In the genomic region with DNA sequence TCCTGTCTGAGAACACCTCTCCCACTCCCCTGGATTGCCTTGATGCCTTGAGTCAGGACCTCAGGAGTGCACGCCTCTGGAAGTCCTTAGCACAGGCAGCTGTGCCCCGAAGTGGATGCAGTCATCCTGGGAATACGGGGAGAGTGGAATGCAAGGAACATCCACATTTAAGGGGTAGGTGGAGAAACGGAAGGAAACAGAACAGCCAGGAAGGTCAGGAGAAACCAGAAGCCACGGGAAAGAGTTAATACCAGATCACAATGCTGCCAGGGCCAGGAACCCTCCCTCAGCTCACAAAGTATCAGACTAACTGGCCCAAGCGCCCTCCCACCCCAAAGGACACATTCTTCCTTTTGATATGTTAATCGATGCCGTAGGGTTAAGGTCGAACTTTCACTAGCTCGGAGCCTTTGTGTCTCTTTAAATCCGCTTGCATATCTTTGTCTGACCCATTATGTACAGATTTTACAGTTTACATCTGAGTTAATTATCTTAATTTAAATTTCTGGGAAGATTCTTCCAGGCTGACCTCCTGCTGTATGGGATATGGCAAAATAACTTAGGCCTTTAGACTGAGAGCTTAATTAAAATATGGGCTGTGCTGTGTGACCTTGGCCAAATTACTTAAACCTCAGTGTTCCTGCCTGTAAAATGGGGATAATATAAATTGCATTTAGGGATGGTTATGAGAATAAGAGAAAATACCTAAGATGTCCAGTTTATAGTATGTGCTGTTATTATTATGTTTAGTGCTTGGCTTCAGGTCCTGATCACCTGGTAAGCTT, we compare ENCODE assay signal across 18 cellular contexts. TPM values are rescaled to one million over a fixed set of nuclear protein-coding genes. Genes with fewer than 3 reads are reported as not detected.
DNase-seq lines count a peak whose midpoint lies in the region; ATAC-seq, FAIRE-seq and TF ChIP-seq lines count a peak whose summit lies in the region.
"Had no signal": no experiment of that assay in that cellular context is flagged by ENCODE, and none has a peak within 500 bp of the region (broad histone marks: within the 10 kb centered on the region; RNA-seq: fewer than 3 reads in every experiment).

No MANE protein-coding gene starts in this region.

- peak overlapping the region; percentile 80 for H3K14ac ChIP-seq in H9 (ENCODE audit: insufficient read depth, low read length)

- peak overlapping the region; percentile 6 to 13; a peak in 3 of 5 replicates for H3K4me3 Mint-ChIP-seq in H9
- no peak overlapping the region for H3K4me3 Mint-ChIP-seq in astrocyte (ENCODE audit: unreplicated experiment)
- H3K4me3 Mint-ChIP-seq: B cell had no signal

- peak overlapping the region; percentile 18 for H4K5ac ChIP-seq in H9 (ENCODE audit: insufficient read length, low read depth, low read length)

- H4K91ac ChIP-seq in H9 (ENCODE audit: insufficient read length, low read depth, low read length) = no peak overlapping the region

- peak overlapping the region; percentile 3 for H3T11ph ChIP-seq in H9 (ENCODE audit: low read length)

- H3K4me1 ChIP-seq in BLaER1 = peaks cover 84% of the 10 kb centered on the region
- H3K4me1 ChIP-seq in H9 (ENCODE audit: insufficient read depth, low read length) = peaks cover 17% of the 10 kb centered on the region; the same call in 1 of the 2 replicates
- H3K4me1 ChIP-seq in astrocyte (ENCODE audit: insufficient read depth, low read length) = peaks cover 29% of the 10 kb centered on the region
- peaks cover 45% of the 10 kb centered on the region for H3K4me1 ChIP-seq in HepG2 (ENCODE audit: insufficient read depth, low read length)

- no peaks in the 10 kb centered on the region; a peak in 1 of 7 replicates for H3K36me3 Mint-ChIP-seq in H9 (ENCODE audit: insufficient read depth in 1 of 3, low read depth in 3 of 3)
- no peaks in the 10 kb centered on the region for H3K36me3 Mint-ChIP-seq in astrocyte (ENCODE audit: low read depth, unreplicated experiment)

- POLR2A ChIA-PET in HepG2 (lab: Yijun Ruan, JAX) = no interaction called here

- H3K4me3 ChIP-seq in BLaER1 = no peak overlapping the region
- H3K4me3 ChIP-seq in astrocyte (ENCODE audit: insufficient read depth, low read depth, low read length) = no peak overlapping the region
- H3K4me3 ChIP-seq in HepG2 (replicated peaks in 1 of 3; ENCODE audit: insufficient read depth in 1 of 3, low read depth in 2 of 3, low read length in 3 of 3) = no peak overlapping the region
- H3K4me3 ChIP-seq: hepatocyte, SK-N-MC had no signal

- FAIRE-seq in astrocyte (lab: Jason Lieb, UNC) = no peak
- no peak for FAIRE-seq in HepG2 (lab: Jason Lieb, UNC)

- H3K4me2 ChIP-seq in BLaER1 = peak overlapping the region; percentile 11
- peak overlapping the region; percentile 70 for H3K4me2 ChIP-seq in H9 (ENCODE audit: insufficient read depth, insufficient read length, low read length)
- H3K4me2 ChIP-seq in astrocyte (ENCODE audit: low read length) = peak overlapping the region; percentile 65
- peak overlapping the region; percentile 37 for H3K4me2 ChIP-seq in HepG2 (ENCODE audit: low read depth, low read length)
- H3K4me2 ChIP-seq: hepatocyte, KMS-11 had no signal

- H2BK20ac ChIP-seq in H9 (ENCODE audit: low read depth, low read length, poor library complexity, severe bottlenecking) = no peak overlapping the region

- H3K27ac Mint-ChIP-seq in H9 (peak overlapping the region; percentile 97 to 99 (median 98)), astrocyte (ENCODE audit: unreplicated experiment) (peak overlapping the region; percentile 75)

- H3K79me2 ChIP-seq in H9 (ENCODE audit: insufficient read depth, low read length) (no peaks in the 10 kb centered on the region), astrocyte (ENCODE audit: insufficient read depth, low read length) (no peaks in the 10 kb centered on the region), HepG2 (ENCODE audit: insufficient read depth, low read length) (no peaks in the 10 kb centered on the region)
- H3K79me2 ChIP-seq: hepatocyte had no signal

- WGBS in H9 (ENCODE audit: extremely low coverage, insufficient read length, low lambda C conversion rate) = no CpG with 5 or more reads among the region's 11 CpGs
- WGBS in HepG2 (ENCODE audit: low lambda C conversion rate) = 7% methylated on average over 11 of the region's 11 CpGs

- H2AK5ac ChIP-seq in H9 (ENCODE audit: insufficient read length, low read length) = peak overlapping the region; percentile 83

- peak overlapping the region; percentile 63 for H4K8ac ChIP-seq in H9 (replicated peaks; ENCODE audit: insufficient read length, low read depth, low read length)

- H3K4me1 Mint-ChIP-seq in H9 = peaks cover 51 to 52% of the 10 kb centered on the region in 2 experiments
- peaks cover 34% of the 10 kb centered on the region for H3K4me1 Mint-ChIP-seq in astrocyte (ENCODE audit: low read depth, unreplicated experiment)

- H3K9me3 ChIP-seq in BLaER1 (no peaks in the 10 kb centered on the region), H9 (ENCODE audit: control insufficient read depth, low read depth, low read length) (no peaks in the 10 kb centered on the region), astrocyte (ENCODE audit: insufficient read depth, low read depth, low read length) (peaks cover 2% of the 10 kb centered on the region), HepG2 (ENCODE audit: low read length) (no peaks in the 10 kb centered on the region)

- CTCF ChIA-PET in HepG2 (lab: Yijun Ruan, JAX; ENCODE audit: low intra/inter-chr PET ratio, low total read pairs) = no interaction called here

- no peak overlapping the region for H3K4ac ChIP-seq in H9 (ENCODE audit: low read depth, low read length)

- H3K18ac ChIP-seq in H9 (ENCODE audit: insufficient read length, low read depth, low read length) = peak overlapping the region; percentile 76

- H2BK15ac ChIP-seq in H9 (ENCODE audit: low read depth, low read length) = no peak overlapping the region

- ATAC-seq in HepG2 = peak; percentile 83
- ATAC-seq in SK-N-SH treated with all-trans-retinoic acid at 6 μM for 48 hours = no peak
- ATAC-seq: activated naive CD4-positive, alpha-beta T cell treated with anti-CD3 and anti-CD28 coated beads, Interleukin-2, amount 50 U/mL, for 72 hours; esophagus mucosa had no signal

- H3K27ac ChIP-seq in BLaER1 = peak overlapping the region; percentile 56
- H3K27ac ChIP-seq in H9 (ENCODE audit: insufficient read length, low read depth, low read length) = peak overlapping the region; percentile 96
- H3K27ac ChIP-seq in astrocyte (ENCODE audit: low read depth, low read length) = no peak overlapping the region
- no peak overlapping the region for H3K27ac ChIP-seq in HepG2 (ENCODE audit: extremely low read length, insufficient read depth, low read length)
- H3K27ac ChIP-seq: hepatocyte, KMS-11, SK-N-MC had no signal

- in situ Hi-C loops in HepG2 (cut with HindIII; ENCODE audit: extremely low pct_ligation_motif_present, low pct_unique_long_range_greater_than_20kb) = no loop called here

- H2BK120ac ChIP-seq in H9 (ENCODE audit: low read depth, low read length, poor library complexity, severe bottlenecking) = no peak overlapping the region

- peaks cover 3% of the 10 kb centered on the region for H3K23me2 ChIP-seq in H9 (ENCODE audit: insufficient read length, low read depth, low read length, poor library complexity, severe bottlenecking)

- H4K20me1 ChIP-seq in BLaER1 = no peaks in the 10 kb centered on the region
- no peaks in the 10 kb centered on the region for H4K20me1 ChIP-seq in H9 (ENCODE audit: control insufficient read depth, insufficient read depth, insufficient read length)
- no peaks in the 10 kb centered on the region for H4K20me1 ChIP-seq in astrocyte (ENCODE audit: insufficient read depth, low read length)
- H4K20me1 ChIP-seq in HepG2 (ENCODE audit: insufficient read depth, low read length) = no peaks in the 10 kb centered on the region

- H2BK5ac ChIP-seq in H9 (ENCODE audit: insufficient read length, low read length) = no peak overlapping the region

- peak overlapping the region; percentile 71 for H2BK12ac ChIP-seq in H9 (ENCODE audit: insufficient read length, low read depth, low read length)

- H3K9ac ChIP-seq in BLaER1 (no peak overlapping the region; the same call in 1 of the 2 replicates), H9 (ENCODE audit: extremely low read depth, insufficient read length, low read length) (peak overlapping the region; percentile 39), astrocyte (ENCODE audit: low read length) (peak overlapping the region; percentile 38), HepG2 (ENCODE audit: insufficient read depth, low read depth, low read length) (no peak overlapping the region)
- H3K9ac ChIP-seq: KMS-11 had no signal

- TF ChIP-seq EP300 in HepG2 (IDR thresholded peaks at IDR 0.05; ENCODE audit: low read depth in 2 of 2, low read length in 2 of 2) (no peak), HepG2 (CRISPR knock-in tag; IDR thresholded peaks at IDR 0.05; ENCODE audit: borderline replicate concordance) (no peak)

- intact Hi-C loops in HepG2 (cut with micrococcal nuclease; ENCODE audit: unreplicated experiment) = loop anchor here (2.0 kb wide), 1 partner anchor 25 kb away; a partner anchor contains a TSS

- no peak for TF ChIP-seq RAD21 in HepG2 (CRISPR knock-in tag; IDR thresholded peaks at IDR 0.05)

- BruUV-seq in HepG2 (replicated peaks; lab: Mats Ljungman, UMichigan) = no TSS peak

- TF ChIP-seq CTCF in H9 (conservative IDR thresholded peaks at IDR 0.05) = no peak; the same call in 2 of the 3 replicates
- no peak for TF ChIP-seq CTCF in astrocyte (IDR thresholded peaks at IDR 0.05; ENCODE audit: insufficient read depth, low read depth, low read length)
- TF ChIP-seq CTCF in HepG2 (CRISPR knock-in tag; IDR thresholded peaks at IDR 0.05) = no peak

- H3K9me3 Mint-ChIP-seq in H9 (no peaks in the 10 kb centered on the region), astrocyte (ENCODE audit: unreplicated experiment) (no peaks in the 10 kb centered on the region)

- H3K79me1 ChIP-seq in H9 (ENCODE audit: insufficient read depth, low read depth, low read length, poor library complexity, severe bottlenecking) = no peaks in the 10 kb centered on the region

- H3K56ac ChIP-seq in H9 (ENCODE audit: insufficient read length, low read depth, low read length) = no peak overlapping the region

- H3K27me3 ChIP-seq in BLaER1 = no peaks in the 10 kb centered on the region
- H3K27me3 ChIP-seq in H9 (ENCODE audit: insufficient read depth, low read length) = no peaks in the 10 kb centered on the region
- no peaks in the 10 kb centered on the region for H3K27me3 ChIP-seq in astrocyte (ENCODE audit: insufficient read depth, low read length)
- H3K27me3 ChIP-seq in HepG2 (ENCODE audit: control insufficient read depth in 1 of 2, insufficient read depth in 2 of 2, low read length in 2 of 2) = no peaks in the 10 kb centered on the region
- H3K27me3 ChIP-seq: hepatocyte had no signal

- H3K36me3 ChIP-seq in BLaER1 (peaks cover 25% of the 10 kb centered on the region), astrocyte (ENCODE audit: insufficient read depth, low read length) (no peaks in the 10 kb centered on the region), HepG2 (replicated peaks in 1 of 2; ENCODE audit: control insufficient read depth in 1 of 2, insufficient read depth in 2 of 2, low read length in 2 of 2) (no peaks in the 10 kb centered on the region)

- H2AFZ ChIP-seq in H9 (ENCODE audit: low read length) (no peak overlapping the region), astrocyte (ENCODE audit: low read depth, low read length) (peak overlapping the region; percentile 65), HepG2 (ENCODE audit: low read length) (peak overlapping the region; percentile 46)
- H2AFZ ChIP-seq: hepatocyte had no signal

- TF ChIP-seq POLR2A in HepG2 (IDR thresholded peaks at IDR 0.05; ENCODE audit: insufficient read depth in 1 of 2, low read depth in 2 of 2, low read length in 2 of 2) = no peak

- H3K23ac ChIP-seq in H9 (ENCODE audit: insufficient read length, low read depth, low read length) = no peak overlapping the region

- DNase-seq in H9 (peak; percentile 93), astrocyte (ENCODE audit: low read depth) (peak; percentile 11), HepG2 (ENCODE audit: low spot score) (peak; percentile 84), NCI-H2171 treated with DMSO at 0.1 percent for 48 hours (lab: John Stamatoyannopoulos, UW) (no peak), SIG-M5 (lab: John Stamatoyannopoulos, UW) (no peak), DMS53 (lab: John Stamatoyannopoulos, UW) (no peak)
- DNase-seq: cerebellar nuclear complex; GDM1; NCI-H1930; stimulated activated CD4-positive, alpha-beta T cell treated with anti-CD3 and anti-CD28 coated beads, Interleukin-4, amount 100 ng/mL, for 4 hours had no signal

- H3K27me3 Mint-ChIP-seq in H9 (ENCODE audit: low read depth) (peaks cover 1% of the 10 kb centered on the region), astrocyte (ENCODE audit: low read depth, unreplicated experiment) (peaks cover 3% of the 10 kb centered on the region)
- H3K27me3 Mint-ChIP-seq: B cell had no signal

RNA-seq across cellular contexts. Expression of a gene that starts 24.0 kb away (rescaled TPM):
- total RNA-seq in H9 (2021) = 24.2 and 25.3 TPM in 2 replicates
- total RNA-seq in astrocyte = 64.8 and 69.9 TPM in 2 replicates
- 6.9 and 7.2 TPM in 2 replicates for total RNA-seq in HepG2 (2016; rRNA removed; fragmentation: Illumina TruSeq; extraction: Trizol)
- 5.4 and 6.8 TPM in 2 replicates for total RNA-seq in HepG2 (2016; cell fraction: cytosol; rRNA removed; fragmentation: Illumina TruSeq; extraction: Trizol; ENCODE audit: low read depth)
- 5.6 and 7.6 TPM in 2 replicates for total RNA-seq in HepG2 (2016; cell fraction: insoluble cytoplasmic fraction; rRNA removed; fragmentation: Illumina TruSeq; extraction: Trizol)
- total RNA-seq in HepG2 (2016; cell fraction: membrane; rRNA removed; fragmentation: Illumina TruSeq; extraction: Trizol) = 10.7 and 11.7 TPM in 2 replicates
- 5.0 and 7.6 TPM in 2 replicates for total RNA-seq in HepG2 (2016; cell fraction: nucleus; rRNA removed; fragmentation: Illumina TruSeq; extraction: Trizol)
- polyA plus RNA-seq in HepG2 (2011; rRNA removed) = 4.3 and 4.4 TPM in 2 replicates
- 5.0 and 6.3 TPM in 2 replicates for polyA plus RNA-seq in HepG2 (2011; cell fraction: cytosol; rRNA removed)
- polyA plus RNA-seq in HepG2 (2011; cell fraction: nucleus; rRNA removed) = 6.2 and 6.3 TPM in 2 replicates
- polyA plus RNA-seq in HepG2 (2012) = 2.0 and 3.5 TPM in 2 replicates
- polyA plus RNA-seq in HepG2 (2016; cell fraction: cytosol; fragmentation: Illumina TruSeq; extraction: Trizol; ENCODE audit: low read depth) = 7.8 and 8.6 TPM in 2 replicates
- polyA plus RNA-seq in HepG2 (2016; cell fraction: insoluble cytoplasmic fraction; fragmentation: Illumina TruSeq; extraction: Trizol; ENCODE audit: low read depth) = 7.6 and 10.9 TPM in 2 replicates
- 12.5 and 13.8 TPM in 2 replicates for polyA plus RNA-seq in HepG2 (2016; cell fraction: membrane; fragmentation: Illumina TruSeq; extraction: Trizol; ENCODE audit: low read depth)
- polyA plus RNA-seq in HepG2 (2016; cell fraction: nucleus; fragmentation: Illumina TruSeq; extraction: Trizol; ENCODE audit: insufficient read depth, low read depth) = 8.1 and 9.8 TPM in 2 replicates
- 8.0 and 57.0 TPM in 2 replicates for polyA minus RNA-seq in HepG2 (2011; rRNA and poly(A)+ RNA removed; ENCODE audit: low replicate concordance)
- 4.1 and 4.9 TPM in 2 replicates for polyA minus RNA-seq in HepG2 (2011; cell fraction: cytosol; rRNA and poly(A)+ RNA removed)
- 5.1 and 6.7 TPM in 2 replicates for polyA minus RNA-seq in HepG2 (2011; cell fraction: nucleus; rRNA and poly(A)+ RNA removed)

RNA-seq across cellular contexts. Expression of a gene that starts 44.3 kb away (rescaled TPM):
- total RNA-seq in H9 (2021) (71.1 and 74.2 TPM in 2 replicates), astrocyte (41.2 and 43.1 TPM in 2 replicates), HepG2 (2016; rRNA removed; fragmentation: Illumina TruSeq; extraction: Trizol) (27.9 and 37.3 TPM in 2 replicates)
- total RNA-seq in HepG2 (2016; cell fraction: cytosol; rRNA removed; fragmentation: Illumina TruSeq; extraction: Trizol; ENCODE audit: low read depth) = 9.2 and 10.9 TPM in 2 replicates
- 31.5 and 38.1 TPM in 2 replicates for total RNA-seq in HepG2 (2016; cell fraction: insoluble cytoplasmic fraction; rRNA removed; fragmentation: Illumina TruSeq; extraction: Trizol)
- 20.7 and 21.2 TPM in 2 replicates for total RNA-seq in HepG2 (2016; cell fraction: membrane; rRNA removed; fragmentation: Illumina TruSeq; extraction: Trizol)
- 28.5 and 31.3 TPM in 2 replicates for total RNA-seq in HepG2 (2016; cell fraction: nucleus; rRNA removed; fragmentation: Illumina TruSeq; extraction: Trizol)
- 28.6 and 37.8 TPM in 2 replicates for polyA plus RNA-seq in HepG2 (2011; rRNA removed)
- polyA plus RNA-seq in HepG2 (2011; cell fraction: cytosol; rRNA removed) = 24.4 and 28.7 TPM in 2 replicates
- 39.5 and 39.6 TPM in 2 replicates for polyA plus RNA-seq in HepG2 (2011; cell fraction: nucleus; rRNA removed)
- 24.1 and 34.6 TPM in 2 replicates for polyA plus RNA-seq in HepG2 (2012)
- polyA plus RNA-seq in HepG2 (2016; cell fraction: cytosol; fragmentation: Illumina TruSeq; extraction: Trizol; ENCODE audit: low read depth) = 9.5 and 10.5 TPM in 2 replicates
- 43.8 and 51.7 TPM in 2 replicates for polyA plus RNA-seq in HepG2 (2016; cell fraction: insoluble cytoplasmic fraction; fragmentation: Illumina TruSeq; extraction: Trizol; ENCODE audit: low read depth)
- polyA plus RNA-seq in HepG2 (2016; cell fraction: membrane; fragmentation: Illumina TruSeq; extraction: Trizol; ENCODE audit: low read depth) = 12.7 and 15.1 TPM in 2 replicates
- 49.1 and 56.8 TPM in 2 replicates for polyA plus RNA-seq in HepG2 (2016; cell fraction: nucleus; fragmentation: Illumina TruSeq; extraction: Trizol; ENCODE audit: insufficient read depth, low read depth)
- polyA minus RNA-seq in HepG2 (2011; rRNA and poly(A)+ RNA removed; ENCODE audit: low replicate concordance) = 40.9 and 54.5 TPM in 2 replicates
- polyA minus RNA-seq in HepG2 (2011; cell fraction: cytosol; rRNA and poly(A)+ RNA removed) = 22.2 and 22.5 TPM in 2 replicates
- polyA minus RNA-seq in HepG2 (2011; cell fraction: nucleus; rRNA and poly(A)+ RNA removed) = 41.7 and 47.5 TPM in 2 replicates

RNA-seq across cellular contexts. Expression of a gene that starts 44.7 kb away (rescaled TPM):
- total RNA-seq in H9 (2021) (28.9 and 29.9 TPM in 2 replicates), astrocyte (27.1 and 28.9 TPM in 2 replicates), HepG2 (2016; rRNA removed; fragmentation: Illumina TruSeq; extraction: Trizol) (41.1 and 56.3 TPM in 2 replicates)
- total RNA-seq in HepG2 (2016; cell fraction: cytosol; rRNA removed; fragmentation: Illumina TruSeq; extraction: Trizol; ENCODE audit: low read depth) = 4.6 and 5.0 TPM in 2 replicates
- total RNA-seq in HepG2 (2016; cell fraction: insoluble cytoplasmic fraction; rRNA removed; fragmentation: Illumina TruSeq; extraction: Trizol) = 40.0 and 57.6 TPM in 2 replicates
- 15.9 and 18.0 TPM in 2 replicates for total RNA-seq in HepG2 (2016; cell fraction: membrane; rRNA removed; fragmentation: Illumina TruSeq; extraction: Trizol)
- 25.0 and 28.8 TPM in 2 replicates for total RNA-seq in HepG2 (2016; cell fraction: nucleus; rRNA removed; fragmentation: Illumina TruSeq; extraction: Trizol)
- 22.7 and 28.1 TPM in 2 replicates for polyA plus RNA-seq in HepG2 (2011; rRNA removed)
- polyA plus RNA-seq in HepG2 (2011; cell fraction: cytosol; rRNA removed) = 27.1 and 29.0 TPM in 2 replicates
- 20.9 and 21.3 TPM in 2 replicates for polyA plus RNA-seq in HepG2 (2011; cell fraction: nucleus; rRNA removed)
- polyA plus RNA-seq in HepG2 (2012) = 13.4 and 17.5 TPM in 2 replicates
- polyA plus RNA-seq in HepG2 (2016; cell fraction: cytosol; fragmentation: Illumina TruSeq; extraction: Trizol; ENCODE audit: low read depth) = 3.6 and 3.7 TPM in 2 replicates
- 45.2 and 47.9 TPM in 2 replicates for polyA plus RNA-seq in HepG2 (2016; cell fraction: insoluble cytoplasmic fraction; fragmentation: Illumina TruSeq; extraction: Trizol; ENCODE audit: low read depth)
- 9.1 and 10.1 TPM in 2 replicates for polyA plus RNA-seq in HepG2 (2016; cell fraction: membrane; fragmentation: Illumina TruSeq; extraction: Trizol; ENCODE audit: low read depth)
- 19.8 and 24.4 TPM in 2 replicates for polyA plus RNA-seq in HepG2 (2016; cell fraction: nucleus; fragmentation: Illumina TruSeq; extraction: Trizol; ENCODE audit: insufficient read depth, low read depth)
- 39.2 and 43.4 TPM in 2 replicates for polyA minus RNA-seq in HepG2 (2011; rRNA and poly(A)+ RNA removed; ENCODE audit: low replicate concordance)
- polyA minus RNA-seq in HepG2 (2011; cell fraction: cytosol; rRNA and poly(A)+ RNA removed) = 10.3 and 12.8 TPM in 2 replicates
- 31.7 and 34.4 TPM in 2 replicates for polyA minus RNA-seq in HepG2 (2011; cell fraction: nucleus; rRNA and poly(A)+ RNA removed)

Comparison
In these comparisons a context has a peak if more than half of its experiments do, and no peak if none do; other contexts are left out.
1. H3K27ac ChIP-seq: peak in BLaER1 (single experiment) and H9 (single experiment); none in astrocyte (single experiment) and HepG2 (single experiment).
2. H3K4me2 ChIP-seq: peak in every context shown above with its lines; median percentile 70 in H9; 65 in astrocyte; 37 in HepG2; 11 in BLaER1.
3. H3K9ac ChIP-seq: peak in H9 (single experiment) and astrocyte (single experiment); none in BLaER1 (single experiment) and HepG2 (single experiment).
4. DNase-seq: peak in H9 (single experiment), astrocyte (single experiment) and HepG2 (single experiment); none in NCI-H2171 treated with DMSO at 0.1 percent for 48 hours (single experiment), SIG-M5 (single experiment) and DMS53 (single experiment).